ENCODE assay signal across 32 cellular contexts in genomic region chr16:35734728-35735402, GRCh38.
"Had no signal": no experiment of that assay in that cellular context is flagged by ENCODE, and none has a peak within 500 bp of the region (broad histone marks: within the 10 kb centered on the region; RNA-seq: fewer than 3 reads in every experiment).

No MANE protein-coding gene starts in this region.

- H3K27ac Mint-ChIP-seq: activated CD4-positive, alpha-beta memory T cell treated with anti-CD3 and anti-CD28 coated beads, Interleukin-2, amount 10 ng/mL, durations not matched to agents 7 days and 5 days; activated CD4-positive, alpha-beta T cell treated with anti-CD3 and anti-CD28 coated beads, Interleukin-2, amount 10 ng/mL, durations not matched to agents 7 days and 5 days; activated naive CD4-positive, alpha-beta T cell treated with anti-CD3 and anti-CD28 coated beads, Interleukin-2, amount 50 U/mL, for 24 hours; activated naive CD8-positive, alpha-beta T cell treated with anti-CD3 and anti-CD28 coated beads, Interleukin-2, amount 50 U/mL, for 24 hours; activated T-helper 2 cell treated with anti-CD3 and anti-CD28 coated beads, Interferon-gamma antibody, Interleukin-2, Interleukin-4, amounts not matched to agents 10 μg/mL and 5 μg/mL and 100 μg/mL, durations not matched to agents 14 hours and 24 hours and 36 hours; effector memory CD8-positive, alpha-beta T cell; nephron; stimulated activated memory B cell treated with anti-CD40 and anti-IgM and Interleukin-4, amounts not matched to agents 10 μg/mL and 1 μg/mL and 100 μg/mL, for 72 hours; stimulated activated naive CD8-positive, alpha-beta T cell treated with anti-CD3 and anti-CD28 coated beads, Interleukin-15, amount 100 ng/mL, for 72 hours; T-helper 17 cell had no signal

- FAIRE-seq: colon, keratinocyte had no signal

- H3K4me1 Mint-ChIP-seq: activated CD4-positive, alpha-beta memory T cell treated with anti-CD3 and anti-CD28 coated beads, Interleukin-2, amount 10 ng/mL, durations not matched to agents 7 days and 5 days; activated CD4-positive, alpha-beta T cell treated with anti-CD3 and anti-CD28 coated beads, Interleukin-2, amount 10 ng/mL, durations not matched to agents 7 days and 5 days; activated naive CD4-positive, alpha-beta T cell treated with anti-CD3 and anti-CD28 coated beads, Interleukin-2, amount 50 U/mL, for 24 hours; activated naive CD8-positive, alpha-beta T cell treated with anti-CD3 and anti-CD28 coated beads, Interleukin-2, amount 50 U/mL, for 24 hours; central memory CD8-positive, alpha-beta T cell; nephron; stimulated activated memory B cell treated with anti-CD40 and anti-IgM and Interleukin-4, amounts not matched to agents 10 μg/mL and 1 μg/mL and 100 μg/mL, for 72 hours; stimulated activated naive CD8-positive, alpha-beta T cell treated with anti-CD3 and anti-CD28 coated beads, Interleukin-15, amount 100 ng/mL, for 72 hours; T-helper 17 cell had no signal

- ATAC-seq: activated naive CD8-positive, alpha-beta T cell treated with anti-CD3 and anti-CD28 coated beads, Interleukin-2, amount 50 U/mL, for 24 hours; effector memory CD8-positive, alpha-beta T cell; gastroesophageal sphincter; left cardiac atrium; left ventricle myocardium superior; stimulated activated naive CD8-positive, alpha-beta T cell treated with anti-CD3 and anti-CD28 coated beads, Interleukin-15, amount 100 ng/mL, for 72 hours; T-helper 17 cell had no signal

- H3K27me3 Mint-ChIP-seq: activated CD4-positive, alpha-beta memory T cell treated with anti-CD3 and anti-CD28 coated beads, Interleukin-2, amount 10 ng/mL, durations not matched to agents 7 days and 5 days; activated CD4-positive, alpha-beta T cell treated with anti-CD3 and anti-CD28 coated beads, Interleukin-2, amount 10 ng/mL, durations not matched to agents 7 days and 5 days; activated naive CD4-positive, alpha-beta T cell treated with anti-CD3 and anti-CD28 coated beads, Interleukin-2, amount 50 U/mL, for 24 hours; activated naive CD8-positive, alpha-beta T cell treated with anti-CD3 and anti-CD28 coated beads, Interleukin-2, amount 50 U/mL, for 24 hours; central memory CD8-positive, alpha-beta T cell; effector memory CD8-positive, alpha-beta T cell; stimulated activated memory B cell treated with anti-CD40 and anti-IgM and Interleukin-4, amounts not matched to agents 10 μg/mL and 1 μg/mL and 100 μg/mL, for 72 hours; stimulated activated naive CD8-positive, alpha-beta T cell treated with anti-CD3 and anti-CD28 coated beads, Interleukin-15, amount 100 ng/mL, for 72 hours; T-helper 17 cell had no signal

- H3K4me3 ChIP-seq: breast epithelium, dorsolateral prefrontal cortex, gastroesophageal sphincter, hepatocyte, ovary, prostate gland, smooth muscle cell, thyroid gland had no signal

- H3K27ac ChIP-seq: breast epithelium, dorsolateral prefrontal cortex, gastroesophageal sphincter, hepatocyte, ovary, prostate gland, thyroid gland had no signal

- H3K36me3 ChIP-seq: breast epithelium, gastroesophageal sphincter, ovary, prostate gland, thyroid gland had no signal

- H3K9me3 ChIP-seq: ovary, prostate gland, thyroid gland had no signal

- H3K4me1 ChIP-seq: breast epithelium, gastroesophageal sphincter, prostate gland, thyroid gland had no signal

- H3K27me3 ChIP-seq: breast epithelium, gastroesophageal sphincter, hepatocyte, ovary, thyroid gland had no signal

- DNase-seq: activated CD4-positive, alpha-beta memory T cell treated with anti-CD3 and anti-CD28 coated beads, Interleukin-2, amount 10 ng/mL, durations not matched to agents 7 days and 5 days; activated CD4-positive, alpha-beta T cell treated with anti-CD3 and anti-CD28 coated beads for 1 hour; activated CD4-positive, alpha-beta T cell treated with anti-CD3 and anti-CD28 coated beads, Interleukin-2, amount 10 ng/mL, durations not matched to agents 7 days and 5 days; activated naive CD8-positive, alpha-beta T cell treated with anti-CD3 and anti-CD28 coated beads, Interleukin-2, amount 50 U/mL, for 24 hours; activated T-cell treated with anti-CD3 and anti-CD28 coated beads, Interleukin-2, amount 50 U/mL, for 48 hours; amygdala; dorsolateral prefrontal cortex; effector memory CD8-positive, alpha-beta T cell; erythroblast; left cardiac atrium; left ventricle myocardium superior; ovary; stimulated activated CD4-positive, alpha-beta T cell treated with anti-CD3 and anti-CD28 coated beads, Interleukin-1b, Interleukin-23, amount 100 ng/mL, for 48 hours; stimulated activated CD4-positive, alpha-beta T cell treated with anti-CD3 and anti-CD28 coated beads, Interleukin-4, amount 100 ng/mL, for 4 hours; stimulated activated CD8-positive, alpha-beta memory T cell treated with anti-CD3 and anti-CD28 coated beads, Interleukin-4, amount 100 ng/mL, for 48 hours; stimulated activated naive CD8-positive, alpha-beta T cell treated with anti-CD3 and anti-CD28 coated beads, Interleukin-15, amount 100 ng/mL, for 72 hours; substantia nigra; T-helper 17 cell; T1000; thyroid gland had no signal

- H3K36me3 Mint-ChIP-seq: activated naive CD4-positive, alpha-beta T cell treated with anti-CD3 and anti-CD28 coated beads, Interleukin-2, amount 50 U/mL, for 24 hours; stimulated activated memory B cell treated with anti-CD40 and anti-IgM and Interleukin-4, amounts not matched to agents 10 μg/mL and 1 μg/mL and 100 μg/mL, for 72 hours had no signal

- H3K4me3 Mint-ChIP-seq: activated CD4-positive, alpha-beta memory T cell treated with anti-CD3 and anti-CD28 coated beads, Interleukin-2, amount 10 ng/mL, durations not matched to agents 7 days and 5 days; activated CD4-positive, alpha-beta T cell treated with anti-CD3 and anti-CD28 coated beads, Interleukin-2, amount 10 ng/mL, durations not matched to agents 7 days and 5 days; activated naive CD4-positive, alpha-beta T cell treated with anti-CD3 and anti-CD28 coated beads, Interleukin-2, amount 50 U/mL, for 24 hours; activated naive CD8-positive, alpha-beta T cell treated with anti-CD3 and anti-CD28 coated beads, Interleukin-2, amount 50 U/mL, for 24 hours; central memory CD8-positive, alpha-beta T cell; effector memory CD8-positive, alpha-beta T cell; nephron; stimulated activated memory B cell treated with anti-CD40 and anti-IgM and Interleukin-4, amounts not matched to agents 10 μg/mL and 1 μg/mL and 100 μg/mL, for 72 hours; stimulated activated naive CD8-positive, alpha-beta T cell treated with anti-CD3 and anti-CD28 coated beads, Interleukin-15, amount 100 ng/mL, for 72 hours; T-helper 17 cell had no signal
